In the genomic region with DNA sequence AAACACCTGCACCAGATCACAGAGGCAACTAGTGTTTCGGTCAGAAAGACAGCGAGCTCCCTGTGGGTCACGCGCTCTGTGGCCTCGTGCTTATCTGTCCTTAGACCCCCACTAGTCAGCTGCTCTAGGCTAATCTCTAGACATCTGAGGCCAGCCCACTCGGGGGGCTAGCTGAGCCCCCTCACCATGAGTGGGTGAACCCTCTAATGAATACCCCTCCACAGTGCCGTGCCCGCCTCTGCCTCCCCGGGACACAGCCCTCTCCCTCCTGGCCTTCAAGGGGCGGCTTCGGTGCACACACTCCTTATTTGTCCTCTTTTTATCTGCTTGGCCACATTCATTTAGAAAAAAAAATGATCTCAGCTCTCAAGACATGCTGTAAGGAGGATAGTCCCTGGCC, we compare ENCODE assay signal across 2 cellular contexts.
A peak's percentile ranks its signal among the peaks of the same experiment; 100 is the strongest.
TF ChIP-seq lines count a peak whose summit lies in the region.

No MANE protein-coding gene starts in this region.

TF ChIP-seq in HEK293, 187 proteins besides CTCF, POLR2A, EP300 and RAD21:
- TF ChIP-seq ZSCAN23 (tag by site-specific recombination; IDR thresholded peaks at IDR 0.05) (no peak), SETDB1 (IDR thresholded peaks at IDR 0.05; ENCODE audit: insufficient read length, low read length) (no peak), ZIC2 (tag by site-specific recombination; IDR thresholded peaks at IDR 0.05) (no peak), ZFP69B (tag by site-specific recombination; IDR thresholded peaks at IDR 0.05) (no peak), ZNF391 (tag by site-specific recombination; IDR thresholded peaks at IDR 0.05; ENCODE audit: borderline replicate concordance, low read depth) (no peak), SP3 (tag by site-specific recombination; IDR thresholded peaks at IDR 0.05) (no peak), EGR2 (tag by site-specific recombination; IDR thresholded peaks at IDR 0.05; ENCODE audit: low read depth) (peak; percentile 32; the same call in 1 of the 2 replicates)

TF ChIP-seq in H1, 55 proteins besides CTCF, POLR2A, EP300 and RAD21:
- TF ChIP-seq, protein P1, sequence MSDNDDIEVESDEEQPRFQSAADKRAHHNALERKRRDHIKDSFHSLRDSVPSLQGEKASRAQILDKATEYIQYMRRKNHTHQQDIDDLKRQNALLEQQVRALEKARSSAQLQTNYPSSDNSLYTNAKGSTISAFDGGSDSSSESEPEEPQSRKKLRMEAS (IDR thresholded peaks at IDR 0.05), result no peak
- no peak for TF ChIP-seq KDM1A (IDR thresholded peaks at IDR 0.05; ENCODE audit: borderline replicate concordance, low read length)
